Comparison of ENCODE assay signal across 16 cellular contexts in genomic region chr2:10576456-10576855, GRCh38.
DNase-seq lines count a peak whose midpoint lies in the region; ATAC-seq and TF ChIP-seq lines count a peak whose summit lies in the region.
"Had no signal": no experiment of that assay in that cellular context is flagged by ENCODE, and none has a peak within 500 bp of the region (broad histone marks: within the 10 kb centered on the region; RNA-seq: fewer than 3 reads in every experiment).

No MANE protein-coding gene starts in this region.

- H3K14ac ChIP-seq in mesenchymal stem cell (ENCODE audit: low read length in 2 of 2): no peak overlapping the region

- no peak overlapping the region for H3K4ac ChIP-seq in mesenchymal stem cell (ENCODE audit: low read depth in 1 of 2, low read length in 2 of 2)

- no peak overlapping the region for H3K4me3 ChIP-seq in SJSA1
- H3K4me3 ChIP-seq in mesenchymal stem cell (ENCODE audit: insufficient read depth in 1 of 2, low read depth in 1 of 2, low read length in 2 of 2): no peak overlapping the region
- H3K4me3 ChIP-seq: SK-N-MC had no signal

- H3K27me3 Mint-ChIP-seq in HFFc6 (ENCODE audit: insufficient read depth): no peaks in the 10 kb centered on the region
- H3K27me3 Mint-ChIP-seq: CD8-positive, alpha-beta memory T cell had no signal

- no peak overlapping the region for H3K18ac ChIP-seq in mesenchymal stem cell (ENCODE audit: low read depth in 1 of 2, low read length in 2 of 2)

- no peak overlapping the region for H2BK12ac ChIP-seq in mesenchymal stem cell (ENCODE audit: low read length in 2 of 2)

- H3K36me3 Mint-ChIP-seq in HFFc6 (ENCODE audit: low read depth): peaks cover 41% of the 10 kb centered on the region

- H2AFZ ChIP-seq in mesenchymal stem cell (ENCODE audit: low read depth, low read length): no peak overlapping the region

- H3K27ac Mint-ChIP-seq in HFFc6: peak overlapping the region; percentile 89

- H3K9me3 Mint-ChIP-seq in HFFc6: no peaks in the 10 kb centered on the region
- H3K9me3 Mint-ChIP-seq: CD8-positive, alpha-beta memory T cell had no signal

- DNase-seq in HFFc6 (no peak), SJSA1 (ENCODE audit: low read depth in 1 of 2, low spot score in 2 of 2) (no peak), epithelial cell of prostate (ENCODE audit: low read depth, low spot score) (no peak), mesenchymal stem cell (no peak), activated T-cell treated with anti-CD3 and anti-CD28 coated beads for 4 hours (no peak)
- DNase-seq: C1 segment of cervical spinal cord; CD8-positive, alpha-beta memory T cell; DMS79 treated with DMSO at 0.1 percent for 48 hours; NCI-H1417 treated with DMSO at 0.1 percent for 48 hours; NCI-H187 treated with DMSO at 0.1 percent for 48 hours; NCI-H524 had no signal

- peak overlapping the region; percentile 15 for H3K4me2 ChIP-seq in mesenchymal stem cell (ENCODE audit: low read length, poor library complexity, severe bottlenecking)
- H3K4me2 ChIP-seq: KMS-11 had no signal

- no peak overlapping the region for H4K91ac ChIP-seq in mesenchymal stem cell (ENCODE audit: low read length)

- 90% methylated on average over 2 of the region's 5 CpGs for WGBS in mesenchymal stem cell

- no peak overlapping the region for H3K23ac ChIP-seq in mesenchymal stem cell (ENCODE audit: low read length in 2 of 2)

- no peak overlapping the region for H3K4me3 Mint-ChIP-seq in HFFc6
- H3K4me3 Mint-ChIP-seq: CD8-positive, alpha-beta memory T cell had no signal

- peak overlapping the region; percentile 49 for H3K9ac ChIP-seq in mesenchymal stem cell (ENCODE audit: low read length)
- H3K9ac ChIP-seq: KMS-11 had no signal

- H3K4me1 ChIP-seq in SJSA1 (replicated peaks): peaks cover 14% of the 10 kb centered on the region
- peaks cover 3% of the 10 kb centered on the region for H3K4me1 ChIP-seq in mesenchymal stem cell (ENCODE audit: control insufficient read depth, insufficient read depth, low read depth, low read length)

- peaks cover 23% of the 10 kb centered on the region for H3K4me1 Mint-ChIP-seq in HFFc6 (ENCODE audit: low read depth)

- peaks cover 53% of the 10 kb centered on the region for H3K36me3 ChIP-seq in SJSA1
- H3K36me3 ChIP-seq in mesenchymal stem cell (ENCODE audit: control insufficient read depth in 1 of 2, insufficient read depth in 2 of 2, low read depth in 1 of 2, low read length in 2 of 2): peaks cover 18 to 57% of the 10 kb centered on the region in 2 experiments

- H2BK120ac ChIP-seq in mesenchymal stem cell (ENCODE audit: low read depth, low read length): no peak overlapping the region

- no peaks in the 10 kb centered on the region for H3K9me3 ChIP-seq in SJSA1 (replicated peaks)
- H3K9me3 ChIP-seq in mesenchymal stem cell (ENCODE audit: control insufficient read depth, low read length): no peaks in the 10 kb centered on the region

- no peak overlapping the region for H2BK15ac ChIP-seq in mesenchymal stem cell (ENCODE audit: low read depth, poor library complexity, severe bottlenecking)

- H3K27me3 ChIP-seq in SJSA1 (replicated peaks) (no peaks in the 10 kb centered on the region), mesenchymal stem cell (ENCODE audit: control insufficient read depth in 1 of 2, insufficient read depth in 1 of 2, low read length in 2 of 2) (no peaks in the 10 kb centered on the region)

- ATAC-seq in HG03196 (IDR thresholded peaks at IDR 0.05; ENCODE audit: unreplicated experiment) (no peak), GM21786 (IDR thresholded peaks at IDR 0.05; ENCODE audit: unreplicated experiment) (no peak)
- ATAC-seq: Right ventricle myocardium inferior had no signal

- no peak overlapping the region for H4K8ac ChIP-seq in mesenchymal stem cell (ENCODE audit: low read length)

- H2AK5ac ChIP-seq in mesenchymal stem cell (ENCODE audit: low read length, severe bottlenecking): no peak overlapping the region

- H2BK5ac ChIP-seq in mesenchymal stem cell (ENCODE audit: low read depth, low read length, poor library complexity, severe bottlenecking): no peak overlapping the region

- H3K27ac ChIP-seq in SJSA1: peak overlapping the region; percentile 20
- H3K27ac ChIP-seq in epithelial cell of prostate: peak overlapping the region; percentile 91
- no peak overlapping the region for H3K27ac ChIP-seq in mesenchymal stem cell (ENCODE audit: low read length, poor library complexity, severe bottlenecking)
- H3K27ac ChIP-seq: KMS-11, SK-N-MC had no signal

- peaks cover 6% of the 10 kb centered on the region for H3K79me1 ChIP-seq in mesenchymal stem cell (replicated peaks; ENCODE audit: low read length, poor library complexity, severe bottlenecking)

- TF ChIP-seq CTCF in HFFc6 (IDR thresholded peaks at IDR 0.05): no peak
